In the genomic region with DNA sequence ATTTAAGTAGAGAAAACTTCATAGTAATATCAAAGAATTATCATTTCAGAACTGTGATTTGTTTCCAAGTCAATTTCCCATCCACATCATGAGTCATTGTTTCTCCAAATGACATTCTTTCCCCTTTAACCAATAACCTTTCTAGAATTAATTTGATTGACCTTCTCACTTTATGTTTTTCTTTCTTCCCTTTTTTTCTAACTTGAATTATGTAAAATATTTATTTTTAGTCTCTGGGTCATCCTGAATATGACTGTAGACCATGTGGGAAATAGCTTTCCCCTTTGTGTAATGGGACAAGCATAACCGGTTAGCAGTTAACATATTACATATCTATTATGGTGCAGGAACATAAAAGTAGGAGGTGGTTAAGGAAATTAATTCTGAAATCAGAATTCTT, we compare ENCODE assay signal across 20 cellular contexts.
"Had no signal": no experiment of that assay in that cellular context is flagged by ENCODE, and none has a peak within 500 bp of the region (broad histone marks: within the 10 kb centered on the region; RNA-seq: fewer than 3 reads in every experiment).

No MANE protein-coding gene starts in this region.

- H3K36me3 ChIP-seq: vagina had no signal

- H3K27ac ChIP-seq: vagina had no signal

- H3K9me3 ChIP-seq: SK-N-SH, vagina had no signal

- H3K27me3 ChIP-seq: vagina had no signal

- H3K4me3 ChIP-seq: lung, vagina had no signal

- H3K4me2 ChIP-seq: SK-N-SH had no signal

- DNase-seq: activated CD4-positive, alpha-beta T cell treated with anti-CD3 and anti-CD28 coated beads, Interleukin-2, amount 10 ng/mL, durations not matched to agents 24 days and 14 days; activated CD8-positive, alpha-beta T cell treated with anti-CD3 and anti-CD28 coated beads for 36 hours; activated naive CD4-positive, alpha-beta T cell treated with Interleukin-2 at 50 U/mL for 16 hours; activated naive CD8-positive, alpha-beta T cell treated with anti-CD3 and anti-CD28 coated beads, Interleukin-2, amount 10 ng/mL, durations not matched to agents 7 days and 5 days; activated T-cell treated with anti-CD3 and anti-CD28 coated beads, Interleukin-2, amount 50 U/mL, for 1 hour; amygdala; effector memory CD8-positive, alpha-beta T cell; hippocampal formation; islet precursor cell; retina; SK-N-SH; stimulated activated CD4-positive, alpha-beta T cell treated with anti-CD3 and anti-CD28 coated beads, Interleukin-12 subunit alpha, Interleukin-12 subunit beta, amount 100 ng/mL, for 4 hours; stimulated activated CD4-positive, alpha-beta T cell treated with anti-CD3 and anti-CD28 coated beads, Interleukin-1b, Interleukin-23, amount 100 ng/mL, for 48 hours; stimulated activated naive CD4-positive, alpha-beta T cell treated with Interleukin-2 at 50 U/mL for 16 hours; substantia nigra; T-cell; trophoblast cell had no signal

- H3K9ac ChIP-seq: SK-N-SH had no signal

- ATAC-seq: activated CD8-positive, alpha-beta T cell treated with anti-CD3 and anti-CD28 coated beads for 36 hours; activated T-helper 17 cell treated with anti-CD3 and anti-CD28 coated beads, Interleukin-2, amount 50 U/mL, for 72 hours; effector memory CD8-positive, alpha-beta T cell; T-cell had no signal

- H3K4me1 ChIP-seq: vagina had no signal
